In the genomic region with DNA sequence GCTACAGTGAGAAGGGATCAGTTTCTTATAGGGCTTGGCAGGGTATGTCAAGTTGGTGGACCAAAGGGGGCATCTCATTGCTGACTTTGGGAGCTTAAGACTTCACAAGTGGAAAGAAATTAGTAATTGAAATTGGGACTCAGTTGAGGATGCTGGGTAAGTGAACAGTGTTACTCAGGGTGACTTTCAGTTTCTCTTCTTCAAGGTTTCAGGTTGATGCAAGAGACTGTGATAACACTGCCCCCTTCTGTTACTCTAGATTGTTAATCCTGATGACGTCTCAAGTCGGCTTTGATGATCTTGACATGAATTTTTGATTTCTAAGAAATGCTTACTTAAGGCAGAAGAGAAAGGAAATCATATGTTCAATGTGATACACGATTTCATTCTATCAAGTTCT, we compare ENCODE assay signal across 8 cellular contexts. TPM values are rescaled to one million over a fixed set of nuclear protein-coding genes. Genes with fewer than 3 reads are reported as not detected.
DNase-seq lines count a peak whose midpoint lies in the region; ATAC-seq lines count a peak whose summit lies in the region.

No MANE protein-coding gene starts in this region.

- DNase-seq in NCI-H524 (lab: John Stamatoyannopoulos, UW) (peak; percentile 4 to 44), NCI-H524 treated with DMSO at 0.1 percent for 48 hours (lab: John Stamatoyannopoulos, UW) (no peak), RPMI7951 (ENCODE audit: low read depth) (peak; percentile 76), naive B cell (peak; percentile 75), NCI-H1092 (lab: John Stamatoyannopoulos, UW) (no peak)
- DNase-seq in effector memory CD4-positive, alpha-beta T cell, result no peak

- no peak overlapping the region for H3K27ac Mint-ChIP-seq in naive B cell

- peaks cover 38% of the 10 kb centered on the region for H3K4me1 ChIP-seq in effector memory CD4-positive, alpha-beta T cell (ENCODE audit: control insufficient read depth, insufficient read depth, low read length, poor library complexity, severe bottlenecking)

- no peaks in the 10 kb centered on the region for H3K9me3 Mint-ChIP-seq in naive B cell

- peak; percentile 92 for ATAC-seq in GM19397 (IDR thresholded peaks at IDR 0.05; ENCODE audit: unreplicated experiment)
- peak; percentile 91 for ATAC-seq in HG03354 (IDR thresholded peaks at IDR 0.05; ENCODE audit: poor library complexity, severe bottlenecking, unreplicated experiment)
- peak; percentile 63 to 80 for ATAC-seq in naive B cell (ENCODE audit: low read depth in 2 of 2)

- H3K36me3 ChIP-seq in effector memory CD4-positive, alpha-beta T cell (ENCODE audit: control insufficient read depth, insufficient read depth, low read length), result no peaks in the 10 kb centered on the region

- H3K4me3 Mint-ChIP-seq in naive B cell, result no peak overlapping the region

- H3K36me3 Mint-ChIP-seq in naive B cell, result no peaks in the 10 kb centered on the region

- no peaks in the 10 kb centered on the region for H3K9me3 ChIP-seq in effector memory CD4-positive, alpha-beta T cell (ENCODE audit: control insufficient read depth, low read length)

- H3K4me1 Mint-ChIP-seq in naive B cell, result peaks cover 33 to 39% (median 33%) of the 10 kb centered on the region in 3 donors

- H3K27me3 Mint-ChIP-seq in naive B cell, result no peaks in the 10 kb centered on the region

- H3K4me3 ChIP-seq in effector memory CD4-positive, alpha-beta T cell (ENCODE audit: insufficient read depth, low read depth, low read length, poor library complexity, severe bottlenecking), result no peak overlapping the region

- H3K27ac ChIP-seq in effector memory CD4-positive, alpha-beta T cell (ENCODE audit: insufficient read depth, low read length, poor library complexity, severe bottlenecking), result peak overlapping the region; percentile 83

- no peaks in the 10 kb centered on the region for H3K27me3 ChIP-seq in effector memory CD4-positive, alpha-beta T cell (replicated peaks; ENCODE audit: control insufficient read depth, insufficient read depth, low read length, poor library complexity, severe bottlenecking)

RNA-seq across cellular contexts. Expression of a gene that starts 21.3 kb away (rescaled TPM):
- under 0.01 and 0.12 TPM in 2 replicates for total RNA-seq in RPMI7951 (2014; rRNA removed; shearing (Covaris generic))
- under 1 TPM in 1 of 6 donors, not detected in 5; 0.16 TPM for polyA plus RNA-seq in naive B cell (ENCODE audit: low read depth in 6 of 6)

RNA-seq across cellular contexts. Expression of a gene that starts 21.5 kb away (rescaled TPM):
- 53.9 and 61.4 TPM in 2 replicates for total RNA-seq in RPMI7951 (2014; rRNA removed; shearing (Covaris generic))
- 10 to 100 TPM; 39.7 to 54.3 (median 46.3) TPM for polyA plus RNA-seq in naive B cell (ENCODE audit: low read depth in 6 of 6)

Comparison
In these comparisons a context has a peak if more than half of its experiments do, and no peak if none do; other contexts are left out.
1. DNase-seq: peak in NCI-H524 (2 of 2), RPMI7951 (single experiment) and naive B cell (single experiment); none in NCI-H524 treated with DMSO at 0.1 percent for 48 hours (single experiment), effector memory CD4-positive, alpha-beta T cell (0 of 3) and NCI-H1092 (single experiment).
2. Peak in every context shown above with its lines, with median percentiles within 50 percentile points of each other: ATAC-seq.